Comparison of ENCODE assay signal across 2 cellular contexts in the genomic region with DNA sequence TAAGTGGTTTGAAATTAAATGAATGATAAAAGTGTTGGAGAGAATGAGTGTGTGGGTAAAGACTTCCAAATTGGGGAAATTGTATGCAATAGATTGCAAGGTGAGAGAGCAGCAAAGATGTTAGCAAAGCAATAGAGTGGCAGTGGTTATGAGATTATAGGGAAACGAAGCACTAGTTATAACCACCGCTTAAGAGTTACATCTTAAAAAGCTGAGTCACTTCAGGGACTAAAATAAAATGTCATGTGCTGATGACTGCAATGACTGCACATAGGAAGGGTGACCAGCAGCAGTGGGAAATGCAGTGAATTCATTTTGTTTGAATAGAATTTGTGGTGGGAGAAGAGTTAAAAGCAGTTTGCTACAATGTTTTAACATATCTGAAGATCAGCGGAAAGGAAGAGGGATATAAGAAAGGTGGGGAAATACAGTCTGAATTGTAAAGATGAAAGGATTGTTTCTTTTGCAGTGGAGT.
TF ChIP-seq lines count a peak whose summit lies in the region.

No MANE protein-coding gene starts in this region.

TF ChIP-seq in K562, 482 proteins besides CTCF, POLR2A, EP300 and RAD21 (continues in another document):
- TF ChIP-seq, protein P1, sequence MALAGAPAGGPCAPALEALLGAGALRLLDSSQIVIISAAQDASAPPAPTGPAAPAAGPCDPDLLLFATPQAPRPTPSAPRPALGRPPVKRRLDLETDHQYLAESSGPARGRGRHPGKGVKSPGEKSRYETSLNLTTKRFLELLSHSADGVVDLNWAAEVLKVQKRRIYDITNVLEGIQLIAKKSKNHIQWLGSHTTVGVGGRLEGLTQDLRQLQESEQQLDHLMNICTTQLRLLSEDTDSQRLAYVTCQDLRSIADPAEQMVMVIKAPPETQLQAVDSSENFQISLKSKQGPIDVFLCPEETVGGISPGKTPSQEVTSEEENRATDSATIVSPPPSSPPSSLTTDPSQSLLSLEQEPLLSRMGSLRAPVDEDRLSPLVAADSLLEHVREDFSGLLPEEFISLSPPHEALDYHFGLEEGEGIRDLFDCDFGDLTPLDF (CRISPR knock-in tag; IDR thresholded peaks at IDR 0.05), result no peak
- TF ChIP-seq, protein P2, sequence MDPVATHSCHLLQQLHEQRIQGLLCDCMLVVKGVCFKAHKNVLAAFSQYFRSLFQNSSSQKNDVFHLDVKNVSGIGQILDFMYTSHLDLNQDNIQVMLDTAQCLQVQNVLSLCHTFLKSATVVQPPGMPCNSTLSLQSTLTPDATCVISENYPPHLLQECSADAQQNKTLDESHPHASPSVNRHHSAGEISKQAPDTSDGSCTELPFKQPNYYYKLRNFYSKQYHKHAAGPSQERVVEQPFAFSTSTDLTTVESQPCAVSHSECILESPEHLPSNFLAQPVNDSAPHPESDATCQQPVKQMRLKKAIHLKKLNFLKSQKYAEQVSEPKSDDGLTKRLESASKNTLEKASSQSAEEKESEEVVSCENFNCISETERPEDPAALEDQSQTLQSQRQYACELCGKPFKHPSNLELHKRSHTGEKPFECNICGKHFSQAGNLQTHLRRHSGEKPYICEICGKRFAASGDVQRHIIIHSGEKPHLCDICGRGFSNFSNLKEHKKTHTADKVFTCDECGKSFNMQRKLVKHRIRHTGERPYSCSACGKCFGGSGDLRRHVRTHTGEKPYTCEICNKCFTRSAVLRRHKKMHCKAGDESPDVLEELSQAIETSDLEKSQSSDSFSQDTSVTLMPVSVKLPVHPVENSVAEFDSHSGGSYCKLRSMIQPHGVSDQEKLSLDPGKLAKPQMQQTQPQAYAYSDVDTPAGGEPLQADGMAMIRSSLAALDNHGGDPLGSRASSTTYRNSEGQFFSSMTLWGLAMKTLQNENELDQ (CRISPR knock-in tag; IDR thresholded peaks at IDR 0.05; ENCODE audit: borderline replicate concordance), result no peak
- TF ChIP-seq, protein P3, sequence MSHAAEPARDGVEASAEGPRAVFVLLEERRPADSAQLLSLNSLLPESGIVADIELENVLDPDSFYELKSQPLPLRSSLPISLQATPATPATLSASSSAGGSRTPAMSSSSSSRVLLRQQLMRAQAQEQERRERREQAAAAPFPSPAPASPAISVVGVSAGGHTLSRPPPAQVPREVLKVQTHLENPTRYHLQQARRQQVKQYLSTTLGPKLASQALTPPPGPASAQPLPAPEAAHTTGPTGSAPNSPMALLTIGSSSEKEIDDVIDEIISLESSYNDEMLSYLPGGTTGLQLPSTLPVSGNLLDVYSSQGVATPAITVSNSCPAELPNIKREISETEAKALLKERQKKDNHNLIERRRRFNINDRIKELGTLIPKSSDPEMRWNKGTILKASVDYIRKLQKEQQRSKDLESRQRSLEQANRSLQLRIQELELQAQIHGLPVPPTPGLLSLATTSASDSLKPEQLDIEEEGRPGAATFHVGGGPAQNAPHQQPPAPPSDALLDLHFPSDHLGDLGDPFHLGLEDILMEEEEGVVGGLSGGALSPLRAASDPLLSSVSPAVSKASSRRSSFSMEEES (CRISPR knock-in tag; IDR thresholded peaks at IDR 0.05), result peak; percentile 10; the same call in 1 of the 2 replicates
- no peak for TF ChIP-seq ZZZ3 (IDR thresholded peaks at IDR 0.05)
- no peak for TF ChIP-seq POLR2G (IDR thresholded peaks at IDR 0.05; ENCODE audit: low read depth, low read length)
- TF ChIP-seq MTA1 (IDR thresholded peaks at IDR 0.05; ENCODE audit: borderline replicate concordance), result no peak
- no peak for TF ChIP-seq ARNT (IDR thresholded peaks at IDR 0.05)
- no peak for TF ChIP-seq ATF1 (CRISPR knock-in tag; IDR thresholded peaks at IDR 0.05)
- peak; percentile 70 for TF ChIP-seq ATF1 (tag; IDR thresholded peaks at IDR 0.05)
- 0 out of 2 replicates have a peak, but pooled peaks have one; percentile 23 for TF ChIP-seq ZC3H8 (IDR thresholded peaks at IDR 0.05)
- TF ChIP-seq, protein P4, sequence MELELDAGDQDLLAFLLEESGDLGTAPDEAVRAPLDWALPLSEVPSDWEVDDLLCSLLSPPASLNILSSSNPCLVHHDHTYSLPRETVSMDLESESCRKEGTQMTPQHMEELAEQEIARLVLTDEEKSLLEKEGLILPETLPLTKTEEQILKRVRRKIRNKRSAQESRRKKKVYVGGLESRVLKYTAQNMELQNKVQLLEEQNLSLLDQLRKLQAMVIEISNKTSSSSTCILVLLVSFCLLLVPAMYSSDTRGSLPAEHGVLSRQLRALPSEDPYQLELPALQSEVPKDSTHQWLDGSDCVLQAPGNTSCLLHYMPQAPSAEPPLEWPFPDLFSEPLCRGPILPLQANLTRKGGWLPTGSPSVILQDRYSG (tag; conservative IDR thresholded peaks at IDR 0.05; ENCODE audit: low read depth), result 0 out of 2 replicates have a peak, but pooled peaks have one; percentile 56
- no peak for TF ChIP-seq ZNF444 (CRISPR knock-in tag; IDR thresholded peaks at IDR 0.05)
- peak; percentile 49 for TF ChIP-seq TBP (optimal IDR thresholded peaks at IDR 0.05; ENCODE audit: low read depth, low read length)
- no peak for TF ChIP-seq RBM39 (optimal IDR thresholded peaks at IDR 0.05; ENCODE audit: low read depth, low read length)
- peak; percentile 64; the same call in 1 of the 2 replicates for TF ChIP-seq DMBX1 (CRISPR knock-in tag; IDR thresholded peaks at IDR 0.05; ENCODE audit: borderline replicate concordance)
- no peak for TF ChIP-seq CBX1 (IDR thresholded peaks at IDR 0.05; ENCODE audit: low read depth)
- TF ChIP-seq KLF10 (CRISPR knock-in tag; IDR thresholded peaks at IDR 0.05), result no peak
- no peak for TF ChIP-seq CHD4 (IDR thresholded peaks at IDR 0.05; ENCODE audit: insufficient read depth, insufficient replicate concordance, low read depth, low read length, poor library complexity, severe bottlenecking)
- TF ChIP-seq STAT5A (IDR thresholded peaks at IDR 0.05; ENCODE audit: borderline replicate concordance, low read length), result no peak
- TF ChIP-seq CAMTA2 (CRISPR knock-in tag; conservative IDR thresholded peaks at IDR 0.05), result no peak
- no peak for TF ChIP-seq TAL1 (IDR thresholded peaks at IDR 0.05)
- no peak for TF ChIP-seq PCBP1 (IDR thresholded peaks at IDR 0.05; ENCODE audit: low read depth, low read length, poor library complexity, severe bottlenecking)
- no peak for TF ChIP-seq HNRNPLL (IDR thresholded peaks at IDR 0.05; ENCODE audit: low read depth, low read length, poor library complexity, severe bottlenecking)
- TF ChIP-seq MECOM (CRISPR knock-in tag; IDR thresholded peaks at IDR 0.05), result peak; percentile 3; the same call in 1 of the 2 replicates
- TF ChIP-seq CEBPG (CRISPR knock-in tag; IDR thresholded peaks at IDR 0.05), result 0 out of 2 replicates have a peak, but pooled peaks have one; percentile 33
- TF ChIP-seq CEBPG (tag; conservative IDR thresholded peaks at IDR 0.05 in 1 of 2, IDR thresholded peaks at IDR 0.05 in 1 of 2), result peak in 1 of 2 experiments; percentile 71; a peak in 2 of 4 replicates
- TF ChIP-seq NR4A1 (CRISPR knock-in tag; IDR thresholded peaks at IDR 0.05), result no peak
- no peak for TF ChIP-seq NR4A1 (tag; IDR thresholded peaks at IDR 0.05)
- TF ChIP-seq, protein P5, sequence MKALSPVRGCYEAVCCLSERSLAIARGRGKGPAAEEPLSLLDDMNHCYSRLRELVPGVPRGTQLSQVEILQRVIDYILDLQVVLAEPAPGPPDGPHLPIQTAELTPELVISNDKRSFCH (CRISPR knock-in tag; IDR thresholded peaks at IDR 0.05), result no peak
- TF ChIP-seq, protein P5 (tag; IDR thresholded peaks at IDR 0.05), result no peak

TF ChIP-seq in HepG2, 621 proteins besides CTCF, POLR2A, EP300 and RAD21:
- no peak for TF ChIP-seq ZNF773 (CRISPR knock-in tag; IDR thresholded peaks at IDR 0.05; ENCODE audit: borderline replicate concordance)
- 0 out of 2 replicates have a peak, but pooled peaks have one; percentile 30 for TF ChIP-seq NFE2L2 (IDR thresholded peaks at IDR 0.05; ENCODE audit: low read length)
TF ChIP-seq in HepG2: peak in this region for 1.
